ENCODE assay signal across 14 cellular contexts in the genomic region with DNA sequence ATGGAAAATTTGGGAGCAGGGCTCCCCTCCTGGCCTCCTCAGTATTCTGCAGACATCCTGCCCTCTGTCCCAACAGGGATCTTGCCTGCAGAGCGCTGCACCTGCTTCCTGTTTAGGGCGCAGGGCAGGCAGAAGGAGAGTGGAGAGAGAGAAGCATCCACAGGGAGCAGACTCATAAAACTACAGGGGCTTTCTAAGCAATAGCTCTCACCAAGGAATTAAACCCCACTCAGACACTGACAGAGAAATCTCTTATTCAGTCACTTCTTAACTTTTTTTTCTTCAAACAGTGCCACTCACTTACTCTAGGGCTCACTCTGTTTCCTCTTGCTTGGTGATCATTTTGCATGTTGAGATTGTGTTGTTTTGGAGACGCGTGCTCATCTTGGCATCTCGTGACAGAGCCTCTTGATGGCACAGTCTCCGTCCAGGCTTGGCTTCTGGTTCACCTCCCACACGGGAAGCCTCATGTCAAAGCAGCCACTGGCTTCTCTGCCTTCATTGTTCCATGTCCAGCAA.
A peak's percentile ranks its signal among the peaks of the same experiment; 100 is the strongest.
DNase-seq lines count a peak whose midpoint lies in the region; ATAC-seq and TF ChIP-seq lines count a peak whose summit lies in the region.
"Had no signal": no experiment of that assay in that cellular context is flagged by ENCODE, and none has a peak within 500 bp of the region (broad histone marks: within the 10 kb centered on the region; RNA-seq: fewer than 3 reads in every experiment).

No MANE protein-coding gene starts in this region.

- POLR2A ChIA-PET in Caco-2 (lab: Charles Lee) (no interaction called here), MCF 10A (lab: Yijun Ruan, JAX) (no interaction called here)
- POLR2A ChIA-PET in activated CD4-positive, alpha-beta T cell treated with anti-CD3 and anti-CD28 coated beads, Interleukin-2, amount 10 ng/mL, durations not matched to agents 7 days and 5 days (lab: Charles Lee) = no interaction called here

- H3K4me1 Mint-ChIP-seq in Caco-2 (ENCODE audit: low read depth, unreplicated experiment) = peaks cover 15% of the 10 kb centered on the region
- H3K4me1 Mint-ChIP-seq in MCF 10A (ENCODE audit: insufficient read depth, unreplicated experiment) = peaks cover 22% of the 10 kb centered on the region
- H3K4me1 Mint-ChIP-seq in activated CD4-positive, alpha-beta T cell treated with anti-CD3 and anti-CD28 coated beads, Interleukin-2, amount 10 ng/mL, durations not matched to agents 7 days and 5 days = no peaks in the 10 kb centered on the region

- no peak overlapping the region for H3K4me3 Mint-ChIP-seq in Caco-2 (ENCODE audit: unreplicated experiment)
- H3K4me3 Mint-ChIP-seq in MCF 10A (ENCODE audit: unreplicated experiment) = no peak overlapping the region
- no peak overlapping the region for H3K4me3 Mint-ChIP-seq in activated CD4-positive, alpha-beta T cell treated with anti-CD3 and anti-CD28 coated beads, Interleukin-2, amount 10 ng/mL, durations not matched to agents 7 days and 5 days
- H3K4me3 Mint-ChIP-seq: activated T-cell treated with anti-CD3 and anti-CD28 coated beads, Interleukin-2, amount 50 U/mL, for 72 hours had no signal

- H3K4me3 ChIP-seq in heart right ventricle (no peak overlapping the region), Caco-2 (ENCODE audit: low read depth, low read length) (no peak overlapping the region)
- H3K4me3 ChIP-seq: gastroesophageal sphincter, mucosa of descending colon had no signal

- DNase-seq in DMS 273 (lab: John Stamatoyannopoulos, UW; ENCODE audit: unreplicated experiment) = peak; percentile 94
- peak; percentile 94 for DNase-seq in NCI-H146 treated with DMSO at 0.1 percent for 48 hours (lab: John Stamatoyannopoulos, UW; ENCODE audit: unreplicated experiment)
- DNase-seq in NCI-H524 treated with DMSO at 0.1 percent for 48 hours (lab: John Stamatoyannopoulos, UW) = peak; percentile 80
- DNase-seq in heart right ventricle = peak in 1 of 2 donors; percentile 29
- no peak for DNase-seq in Caco-2
- DNase-seq in MCF 10A (ENCODE audit: unreplicated experiment) = no peak
- no peak for DNase-seq in activated CD4-positive, alpha-beta T cell treated with anti-CD3 and anti-CD28 coated beads, Interleukin-2, amount 10 ng/mL, durations not matched to agents 7 days and 5 days
- DNase-seq: activated CD4-positive, alpha-beta T cell treated with anti-CD3 and anti-CD28 coated beads for 48 hours; activated T-cell treated with anti-CD3 and anti-CD28 coated beads, Interleukin-2, amount 50 U/mL, for 72 hours; mucosa of descending colon; T-helper 9 cell had no signal

- H3K4me1 ChIP-seq in heart right ventricle (peaks cover 3 to 56% (median 17%) of the 10 kb centered on the region in 9 donors), Caco-2 (no peaks in the 10 kb centered on the region)
- H3K4me1 ChIP-seq: gastroesophageal sphincter had no signal

- H3K27me3 ChIP-seq in heart right ventricle = peaks cover 0 to 12% (median 0%) of the 10 kb centered on the region in 7 donors
- H3K27me3 ChIP-seq in Caco-2 (replicated peaks; ENCODE audit: control insufficient read depth, insufficient read depth, low read length) = no peaks in the 10 kb centered on the region

- H3K27ac Mint-ChIP-seq in Caco-2 (ENCODE audit: unreplicated experiment) (no peak overlapping the region), MCF 10A (ENCODE audit: low read depth, unreplicated experiment) (no peak overlapping the region)
- H3K27ac Mint-ChIP-seq in activated CD4-positive, alpha-beta T cell treated with anti-CD3 and anti-CD28 coated beads, Interleukin-2, amount 10 ng/mL, durations not matched to agents 7 days and 5 days = no peak overlapping the region
- H3K27ac Mint-ChIP-seq: activated T-cell treated with anti-CD3 and anti-CD28 coated beads, Interleukin-2, amount 50 U/mL, for 72 hours had no signal

- H3K36me3 Mint-ChIP-seq in Caco-2 (ENCODE audit: insufficient read depth, unreplicated experiment) = no peaks in the 10 kb centered on the region
- peaks cover 6% of the 10 kb centered on the region for H3K36me3 Mint-ChIP-seq in MCF 10A (ENCODE audit: insufficient read depth, unreplicated experiment)
- H3K36me3 Mint-ChIP-seq in activated CD4-positive, alpha-beta T cell treated with anti-CD3 and anti-CD28 coated beads, Interleukin-2, amount 10 ng/mL, durations not matched to agents 7 days and 5 days (ENCODE audit: low read depth) = no peaks in the 10 kb centered on the region

- no TSS peak for BruUV-seq in Caco-2 (replicated peaks; lab: Mats Ljungman, UMichigan)
- BruUV-seq in MCF 10A (replicated peaks; lab: Mats Ljungman, UMichigan) = no TSS peak

- peaks cover 0 to 12% (median 0%) of the 10 kb centered on the region in 11 donors for H3K9me3 ChIP-seq in heart right ventricle
- H3K9me3 ChIP-seq in Caco-2 = no peaks in the 10 kb centered on the region
- H3K9me3 ChIP-seq: gastroesophageal sphincter, mucosa of descending colon had no signal

- intact Hi-C loops in heart right ventricle (cut with DNase I) = loop anchor here in 3 of 10 donors (1.0 to 10.0 kb wide), 3 partner anchors 80 to 130 kb away; no protein-coding TSS in a partner anchor
- intact Hi-C loops in Caco-2 (cut with micrococcal nuclease; ENCODE audit: unreplicated experiment) = no loop called here
- intact Hi-C loops in MCF 10A (cut with micrococcal nuclease) = no loop called here

- H3K36me3 ChIP-seq in heart right ventricle (no peaks in the 10 kb centered on the region), Caco-2 (ENCODE audit: control insufficient read depth, insufficient read depth, low read length) (no peaks in the 10 kb centered on the region)
- H3K36me3 ChIP-seq: gastroesophageal sphincter had no signal

- peak overlapping the region in 9 of 10 donors; percentile 47 to 87 (median 72) for H3K27ac ChIP-seq in heart right ventricle
- H3K27ac ChIP-seq: gastroesophageal sphincter had no signal

- 37 to 44% methylated on average over 7 of the region's 7 CpGs for WGBS in heart right ventricle, 2 donors

- CTCF ChIA-PET in Caco-2 (lab: Charles Lee) = no interaction called here
- CTCF ChIA-PET in MCF 10A (lab: Yijun Ruan, JAX) = no interaction called here
- CTCF ChIA-PET in activated CD4-positive, alpha-beta T cell treated with anti-CD3 and anti-CD28 coated beads, Interleukin-2, amount 10 ng/mL, durations not matched to agents 7 days and 5 days (lab: Charles Lee) = no interaction called here

- H3K27me3 Mint-ChIP-seq in Caco-2 (ENCODE audit: insufficient read depth, unreplicated experiment) (no peaks in the 10 kb centered on the region), MCF 10A (ENCODE audit: insufficient read depth, unreplicated experiment) (no peaks in the 10 kb centered on the region)
- peaks cover 6% of the 10 kb centered on the region for H3K27me3 Mint-ChIP-seq in activated CD4-positive, alpha-beta T cell treated with anti-CD3 and anti-CD28 coated beads, Interleukin-2, amount 10 ng/mL, durations not matched to agents 7 days and 5 days

- peak in 7 of 8 donors; percentile 20 to 57 (median 41) for ATAC-seq in heart right ventricle
- ATAC-seq in GM21825 (IDR thresholded peaks at IDR 0.05; ENCODE audit: unreplicated experiment) = no peak
- ATAC-seq: activated T-cell treated with anti-CD3 and anti-CD28 coated beads, Interleukin-2, amount 50 U/mL, for 72 hours; gastroesophageal sphincter; HCT116; mucosa of descending colon had no signal

- TF ChIP-seq CTCF in heart right ventricle (IDR thresholded peaks at IDR 0.05) (no peak), Caco-2 (IDR thresholded peaks at IDR 0.05; ENCODE audit: insufficient read depth in 1 of 2, low read depth in 1 of 2, low read length in 1 of 2, severe bottlenecking in 1 of 2, unreplicated experiment in 1 of 2) (no peak), MCF 10A (IDR thresholded peaks at IDR 0.05; ENCODE audit: unreplicated experiment) (no peak)

- H3K9me3 Mint-ChIP-seq in Caco-2 (ENCODE audit: unreplicated experiment) = no peaks in the 10 kb centered on the region
- H3K9me3 Mint-ChIP-seq in MCF 10A (ENCODE audit: unreplicated experiment) = peaks cover 8% of the 10 kb centered on the region
- H3K9me3 Mint-ChIP-seq in activated CD4-positive, alpha-beta T cell treated with anti-CD3 and anti-CD28 coated beads, Interleukin-2, amount 10 ng/mL, durations not matched to agents 7 days and 5 days = no peaks in the 10 kb centered on the region

Comparison
In these comparisons a context has a peak if more than half of its experiments do, and no peak if none do; other contexts are left out.
1. DNase-seq: peak in DMS 273 (single experiment), NCI-H146 treated with DMSO at 0.1 percent for 48 hours (single experiment) and NCI-H524 treated with DMSO at 0.1 percent for 48 hours (single experiment); none in Caco-2 (0 of 2), MCF 10A (single experiment) and activated CD4-positive, alpha-beta T cell treated with anti-CD3 and anti-CD28 coated beads, Interleukin-2, amount 10 ng/mL, durations not matched to agents 7 days and 5 days (single experiment).